Comparison of ENCODE assay signal across 37 cellular contexts in genomic region chr16:22630242-22630641, GRCh38.
"Had no signal": no experiment of that assay in that cellular context is flagged by ENCODE, and none has a peak within 500 bp of the region (broad histone marks: within the 10 kb centered on the region; RNA-seq: fewer than 3 reads in every experiment).

No MANE protein-coding gene starts in this region.

- DNase-seq: activated B cell treated with CpG ODN at 0.5 μM for 24 hours; activated CD4-positive, alpha-beta memory T cell treated with anti-CD3 and anti-CD28 coated beads for 36 hours; activated CD4-positive, alpha-beta T cell treated with anti-CD3 and anti-CD28 coated beads for 4 hours; activated CD4-positive, alpha-beta T cell treated with anti-CD3 and anti-CD28 coated beads, Interleukin-2, amount 10 ng/mL, durations not matched to agents 24 days and 14 days; activated CD4-positive, alpha-beta T cell treated with anti-CD3 and anti-CD28 coated beads, Interleukin-2, amount 50 U/mL, for 1 hour; activated CD4-positive, alpha-beta T cell treated with anti-CD3 and anti-CD28 coated beads, Interleukin-2, amount 50 U/mL, for 4 hours; activated CD4-positive, CD25-positive, alpha-beta regulatory T cell treated with anti-CD3 and anti-CD28 coated beads, Interleukin-2, amount 50 U/mL, for 72 hours; activated CD8-positive, alpha-beta memory T cell treated with anti-CD3 and anti-CD28 coated beads, Interleukin-2, amount 50 U/mL, for 4 hours; activated CD8-positive, alpha-beta T cell treated with anti-CD3 and anti-CD28 coated beads for 36 hours; activated effector memory CD4-positive, alpha-beta T cell treated with anti-CD3 and anti-CD28 coated beads, Interleukin-2, amount 50 U/mL, for 16 hours; activated gamma-delta T cell treated with Interleukin-2 at 50 U/mL for 16 hours; activated naive CD4-positive, alpha-beta T cell; activated naive CD4-positive, alpha-beta T cell treated with anti-CD3 and anti-CD28 coated beads for 36 hours; activated naive CD4-positive, alpha-beta T cell treated with anti-CD3 and anti-CD28 coated beads, Interleukin-2, amount 50 U/mL, for 16 hours; activated naive CD8-positive, alpha-beta T cell treated with anti-CD3 and anti-CD28 coated beads for 36 hours; activated T-cell treated with anti-CD3 and anti-CD28 coated beads for 4 hours; activated T-cell treated with anti-CD3 and anti-CD28 coated beads, Interleukin-2, amount 50 U/mL, for 1 hour; activated T-cell treated with anti-CD3 and anti-CD28 coated beads, Interleukin-2, amount 50 U/mL, for 4 hours; activated T-cell treated with anti-CD3 and anti-CD28 coated beads, Interleukin-2, amount 50 U/mL, for 72 hours; adrenal gland; amniotic stem cell; aorta; body of pancreas; brain microvascular endothelial cell; central memory CD4-positive, alpha-beta T cell; T-helper 1 cell; T-helper 2 cell; T-helper 9 cell had no signal

- H3K4me1 ChIP-seq: adrenal gland, breast epithelium had no signal

- H3K27ac ChIP-seq: adrenal gland, body of pancreas, brain microvascular endothelial cell, breast epithelium, VCaP had no signal

- H3K4me3 ChIP-seq: adrenal gland, body of pancreas, breast epithelium had no signal

- H3K36me3 ChIP-seq: adrenal gland, brain microvascular endothelial cell, breast epithelium had no signal

- H3K4me3 Mint-ChIP-seq: activated B cell treated with CpG ODN at 0.5 μM for 24 hours; activated CD4-positive, alpha-beta memory T cell treated with anti-CD3 and anti-CD28 coated beads for 36 hours; activated CD4-positive, alpha-beta T cell treated with anti-CD3 and anti-CD28 coated beads, Interleukin-2, amount 10 ng/mL, durations not matched to agents 24 days and 14 days; activated CD8-positive, alpha-beta T cell treated with anti-CD3 and anti-CD28 coated beads for 36 hours; activated naive CD4-positive, alpha-beta T cell treated with anti-CD3 and anti-CD28 coated beads for 36 hours; activated naive CD8-positive, alpha-beta T cell treated with anti-CD3 and anti-CD28 coated beads for 36 hours; activated T-cell treated with anti-CD3 and anti-CD28 coated beads, Interleukin-2, amount 50 U/mL, for 4 hours; activated T-cell treated with anti-CD3 and anti-CD28 coated beads, Interleukin-2, amount 50 U/mL, for 72 hours; activated T-helper 1 cell treated with anti-CD3 and anti-CD28 coated beads, Interleukin-12 subunit alpha, Interleukin-12 subunit beta, Interleukin-2, Interleukin-4 antibody, amounts not matched to agents 30 ng/mL and 10 ng/mL and 1 ng/mL, durations not matched to agents 14 hours and 24 hours and 36 hours; activated T-helper 17 cell treated with anti-CD3 and anti-CD28 coated beads, Interleukin-2, amount 50 U/mL, for 72 hours; T-helper 1 cell treated with Interleukin-12 subunit alpha and Interleukin-12 subunit beta and Interleukin-4 antibody, amounts not matched to agents 30 μg/mL and 1 μg/mL, for 36 hours; T-helper 2 cell treated with Interferon-gamma antibody and Interleukin-4, amounts not matched to agents 5 μg/mL and 100 μg/mL, for 36 hours had no signal

- H3K9me3 ChIP-seq: adrenal gland, body of pancreas, breast epithelium had no signal

- H3K9me3 Mint-ChIP-seq: activated B cell treated with CpG ODN at 0.5 μM for 24 hours; activated CD4-positive, alpha-beta memory T cell treated with anti-CD3 and anti-CD28 coated beads for 36 hours; activated CD4-positive, alpha-beta T cell treated with anti-CD3 and anti-CD28 coated beads, Interleukin-2, amount 10 ng/mL, durations not matched to agents 24 days and 14 days; activated CD8-positive, alpha-beta T cell treated with anti-CD3 and anti-CD28 coated beads for 36 hours; activated naive CD4-positive, alpha-beta T cell treated with anti-CD3 and anti-CD28 coated beads for 36 hours; activated naive CD4-positive, alpha-beta T cell treated with anti-CD3 and anti-CD28 coated beads, Interleukin-2, amount 50 U/mL, for 72 hours; activated naive CD8-positive, alpha-beta T cell treated with anti-CD3 and anti-CD28 coated beads for 36 hours; activated T-cell treated with anti-CD3 and anti-CD28 coated beads, Interleukin-2, amount 50 U/mL, for 4 hours; activated T-cell treated with anti-CD3 and anti-CD28 coated beads, Interleukin-2, amount 50 U/mL, for 72 hours; activated T-helper 1 cell treated with anti-CD3 and anti-CD28 coated beads, Interleukin-12 subunit alpha, Interleukin-12 subunit beta, Interleukin-2, Interleukin-4 antibody, amounts not matched to agents 30 ng/mL and 10 ng/mL and 1 ng/mL, durations not matched to agents 14 hours and 24 hours and 36 hours; activated T-helper 17 cell treated with anti-CD3 and anti-CD28 coated beads, Interleukin-2, amount 50 U/mL, for 72 hours; T-helper 1 cell treated with Interleukin-12 subunit alpha and Interleukin-12 subunit beta and Interleukin-4 antibody, amounts not matched to agents 30 μg/mL and 1 μg/mL, for 36 hours; T-helper 2 cell treated with Interferon-gamma antibody and Interleukin-4, amounts not matched to agents 5 μg/mL and 100 μg/mL, for 36 hours had no signal

- H3K27me3 ChIP-seq: adrenal gland, body of pancreas, breast epithelium had no signal

- H3K27me3 Mint-ChIP-seq: activated CD4-positive, alpha-beta memory T cell treated with anti-CD3 and anti-CD28 coated beads for 36 hours had no signal

- H3K27ac Mint-ChIP-seq: activated B cell treated with CpG ODN at 0.5 μM for 24 hours; activated CD4-positive, alpha-beta memory T cell treated with anti-CD3 and anti-CD28 coated beads for 36 hours; activated CD4-positive, alpha-beta T cell treated with anti-CD3 and anti-CD28 coated beads, Interleukin-2, amount 10 ng/mL, durations not matched to agents 24 days and 14 days; activated CD8-positive, alpha-beta T cell treated with anti-CD3 and anti-CD28 coated beads for 36 hours; activated naive CD4-positive, alpha-beta T cell treated with anti-CD3 and anti-CD28 coated beads for 36 hours; activated naive CD4-positive, alpha-beta T cell treated with anti-CD3 and anti-CD28 coated beads, Interleukin-2, amount 50 U/mL, for 72 hours; activated naive CD8-positive, alpha-beta T cell treated with anti-CD3 and anti-CD28 coated beads for 36 hours; activated T-cell treated with anti-CD3 and anti-CD28 coated beads, Interleukin-2, amount 50 U/mL, for 72 hours; activated T-helper 1 cell treated with anti-CD3 and anti-CD28 coated beads, Interleukin-12 subunit alpha, Interleukin-12 subunit beta, Interleukin-2, Interleukin-4 antibody, amounts not matched to agents 30 ng/mL and 10 ng/mL and 1 ng/mL, durations not matched to agents 14 hours and 24 hours and 36 hours; activated T-helper 17 cell treated with anti-CD3 and anti-CD28 coated beads, Interleukin-2, amount 50 U/mL, for 72 hours; T-helper 1 cell treated with Interleukin-12 subunit alpha and Interleukin-12 subunit beta and Interleukin-4 antibody, amounts not matched to agents 30 μg/mL and 1 μg/mL, for 36 hours; T-helper 2 cell treated with Interferon-gamma antibody and Interleukin-4, amounts not matched to agents 5 μg/mL and 100 μg/mL, for 36 hours had no signal

- ATAC-seq: activated CD8-positive, alpha-beta T cell treated with anti-CD3 and anti-CD28 coated beads for 36 hours; activated naive CD4-positive, alpha-beta T cell treated with anti-CD3 and anti-CD28 coated beads, Interleukin-2, amount 50 U/mL, for 72 hours; activated T-cell treated with anti-CD3 and anti-CD28 coated beads, Interleukin-2, amount 50 U/mL, for 4 hours; activated T-cell treated with anti-CD3 and anti-CD28 coated beads, Interleukin-2, amount 50 U/mL, for 72 hours; activated T-helper 17 cell treated with anti-CD3 and anti-CD28 coated beads, Interleukin-2, amount 50 U/mL, for 72 hours; body of pancreas had no signal

- FAIRE-seq: astrocyte, TTC549 had no signal

- H3K36me3 Mint-ChIP-seq: activated CD4-positive, alpha-beta memory T cell treated with anti-CD3 and anti-CD28 coated beads for 36 hours; activated naive CD4-positive, alpha-beta T cell treated with anti-CD3 and anti-CD28 coated beads, Interleukin-2, amount 50 U/mL, for 72 hours; activated naive CD8-positive, alpha-beta T cell treated with anti-CD3 and anti-CD28 coated beads for 36 hours had no signal

- H3K4me1 Mint-ChIP-seq: activated B cell treated with CpG ODN at 0.5 μM for 24 hours; activated CD4-positive, alpha-beta T cell treated with anti-CD3 and anti-CD28 coated beads, Interleukin-2, amount 10 ng/mL, durations not matched to agents 24 days and 14 days; activated naive CD8-positive, alpha-beta T cell treated with anti-CD3 and anti-CD28 coated beads for 36 hours; activated T-helper 17 cell treated with anti-CD3 and anti-CD28 coated beads, Interleukin-2, amount 50 U/mL, for 72 hours had no signal
